ENCODE assay signal across 9 cellular contexts in genomic region chr6:43274916-43275597, GRCh38. TPM values are rescaled to one million over a fixed set of nuclear protein-coding genes. Genes with fewer than 3 reads are reported as not detected.
DNase-seq lines count a peak whose midpoint lies in the region; ATAC-seq and TF ChIP-seq lines count a peak whose summit lies in the region.
"Had no signal": no experiment of that assay in that cellular context is flagged by ENCODE, and none has a peak within 500 bp of the region (broad histone marks: within the 10 kb centered on the region; RNA-seq: fewer than 3 reads in every experiment).

No MANE protein-coding gene starts in this region.

- H3K4me3 Mint-ChIP-seq in activated CD8-positive, alpha-beta T cell treated with anti-CD3 and anti-CD28 coated beads, Interleukin-2, amount 10 ng/mL, durations not matched to agents 7 days and 5 days: peak overlapping the region; percentile 64

- ATAC-seq in activated CD8-positive, alpha-beta T cell treated with anti-CD3 and anti-CD28 coated beads, Interleukin-2, amount 10 ng/mL, durations not matched to agents 7 days and 5 days: peak; percentile 40
- no peak for ATAC-seq in foreskin keratinocyte

- DNase-seq in GM23248 (peak; percentile 33), foreskin fibroblast (no peak), spleen (no peak), NCI-H510A (lab: John Stamatoyannopoulos, UW) (no peak), NCI-H128 (lab: John Stamatoyannopoulos, UW; ENCODE audit: unreplicated experiment) (no peak), WERI-Rb-1 (no peak), foreskin keratinocyte (no peak)
- peak; percentile 33 for DNase-seq in activated CD8-positive, alpha-beta T cell treated with anti-CD3 and anti-CD28 coated beads, Interleukin-2, amount 10 ng/mL, durations not matched to agents 7 days and 5 days

- peaks cover 18% of the 10 kb centered on the region for H3K4me1 Mint-ChIP-seq in activated CD8-positive, alpha-beta T cell treated with anti-CD3 and anti-CD28 coated beads, Interleukin-2, amount 10 ng/mL, durations not matched to agents 7 days and 5 days (ENCODE audit: low read depth)

- no peak for TF ChIP-seq CTCF in foreskin fibroblast (IDR thresholded peaks at IDR 0.05; ENCODE audit: low read depth, low read length)
- no peak for TF ChIP-seq CTCF in spleen (IDR thresholded peaks at IDR 0.05 in 8 of 11, conservative IDR thresholded peaks at IDR 0.05 in 3 of 11)
- TF ChIP-seq CTCF in WERI-Rb-1 (IDR thresholded peaks at IDR 0.05; ENCODE audit: low read depth, low read length): no peak
- no peak for TF ChIP-seq CTCF in foreskin keratinocyte (conservative IDR thresholded peaks at IDR 0.05)

- in situ Hi-C loops in GM23248 (cut with MboI): no loop called here

- H3K4me2 ChIP-seq in GM23248 (ENCODE audit: unreplicated experiment): peak overlapping the region; percentile 58

- no peaks in the 10 kb centered on the region for H4K20me1 ChIP-seq in GM23248 (ENCODE audit: insufficient read depth)

- H3K36me3 Mint-ChIP-seq in activated CD8-positive, alpha-beta T cell treated with anti-CD3 and anti-CD28 coated beads, Interleukin-2, amount 10 ng/mL, durations not matched to agents 7 days and 5 days (ENCODE audit: low read depth): no peaks in the 10 kb centered on the region

- H3K79me2 ChIP-seq in GM23248 (ENCODE audit: insufficient read depth): no peaks in the 10 kb centered on the region

- H3K9me3 ChIP-seq in GM23248 (ENCODE audit: low read depth) (no peaks in the 10 kb centered on the region), spleen (no peaks in the 10 kb centered on the region), WERI-Rb-1 (ENCODE audit: severe bottlenecking) (no peaks in the 10 kb centered on the region)

- CTCF ChIA-PET in activated CD8-positive, alpha-beta T cell treated with anti-CD3 and anti-CD28 coated beads, Interleukin-2, amount 10 ng/mL, durations not matched to agents 7 days and 5 days (lab: Charles Lee): no interaction called here

- peak overlapping the region; percentile 59; the same call in 1 of the 2 replicates for H2AFZ ChIP-seq in GM23248

- POLR2A ChIA-PET in activated CD8-positive, alpha-beta T cell treated with anti-CD3 and anti-CD28 coated beads, Interleukin-2, amount 10 ng/mL, durations not matched to agents 7 days and 5 days (lab: Charles Lee): no interaction called here

- H3K27me3 Mint-ChIP-seq in activated CD8-positive, alpha-beta T cell treated with anti-CD3 and anti-CD28 coated beads, Interleukin-2, amount 10 ng/mL, durations not matched to agents 7 days and 5 days (ENCODE audit: low read depth): peaks cover 68% of the 10 kb centered on the region

- H3K4me1 ChIP-seq in GM23248 (ENCODE audit: insufficient read depth) (peaks cover 13% of the 10 kb centered on the region; the same call in 1 of the 2 replicates), spleen (peaks cover 4 to 41% (median 34%) of the 10 kb centered on the region in 6 donors), foreskin keratinocyte (no peaks in the 10 kb centered on the region)

- H3K36me3 ChIP-seq in GM23248 (ENCODE audit: low read depth) (no peaks in the 10 kb centered on the region), spleen (no peaks in the 10 kb centered on the region), WERI-Rb-1 (no peaks in the 10 kb centered on the region)

- TF ChIP-seq POLR2A in spleen (IDR thresholded peaks at IDR 0.05): no peak

- H3F3A ChIP-seq in GM23248 (ENCODE audit: insufficient read depth): no peaks in the 10 kb centered on the region

- 10 to 100% methylated on average over 1 to 63 of the region's 65 CpGs for WGBS in GM23248 (ENCODE audit: low coverage in 1 of 2, low lambda C conversion rate in 2 of 2, missing lambda C conversion rate in 2 of 2), 2 experiments
- WGBS in spleen, 5 donors: 4 to 9% (median 5%) methylated on average over 31 to 65 of the region's 65 CpGs

- H3K4me3 ChIP-seq in GM23248: peak overlapping the region; percentile 42
- H3K4me3 ChIP-seq in foreskin fibroblast (ENCODE audit: low read depth in 1 of 2, low read length in 2 of 2): peak overlapping the region; percentile 20 to 27
- H3K4me3 ChIP-seq in spleen: peak overlapping the region; percentile 22 to 72 (median 38)
- no peak overlapping the region for H3K4me3 ChIP-seq in WERI-Rb-1 (ENCODE audit: low read depth, low read length)

- no peaks in the 10 kb centered on the region for H3K9me2 ChIP-seq in GM23248 (ENCODE audit: insufficient read depth)

- no peaks in the 10 kb centered on the region for H3K9me3 Mint-ChIP-seq in activated CD8-positive, alpha-beta T cell treated with anti-CD3 and anti-CD28 coated beads, Interleukin-2, amount 10 ng/mL, durations not matched to agents 7 days and 5 days (ENCODE audit: insufficient read depth)

- H3K9ac ChIP-seq in GM23248: 0 out of 2 replicates have a peak overlapping the region, but pooled peaks have one; percentile 30

- H3K27ac ChIP-seq in GM23248 (no peak overlapping the region), spleen (no peak overlapping the region), WERI-Rb-1 (no peak overlapping the region), foreskin keratinocyte (no peak overlapping the region)

- intact Hi-C loops in spleen (cut with DNase I; ENCODE audit: low total_unique reads): no loop called here

- peaks cover 23% of the 10 kb centered on the region for H3K27me3 ChIP-seq in GM23248 (replicated peaks; ENCODE audit: insufficient read depth)
- H3K27me3 ChIP-seq in spleen (replicated peaks in 1 of 7): peaks cover 0 to 59% (median 21%) of the 10 kb centered on the region in 7 donors
- H3K27me3 ChIP-seq in WERI-Rb-1 (ENCODE audit: insufficient read depth, low read depth, severe bottlenecking): no peaks in the 10 kb centered on the region
- H3K27me3 ChIP-seq in foreskin keratinocyte: peaks cover 92% of the 10 kb centered on the region

- no peak overlapping the region for H3K27ac Mint-ChIP-seq in activated CD8-positive, alpha-beta T cell treated with anti-CD3 and anti-CD28 coated beads, Interleukin-2, amount 10 ng/mL, durations not matched to agents 7 days and 5 days

RNA-seq across cellular contexts. Expression of gene SLC22A7, which starts 23.0 kb away (rescaled TPM):
- not detected in 2 replicates for total RNA-seq in GM23248 (2014; rRNA removed; shearing (Covaris generic))
- not detected in 2 replicates for polyA plus RNA-seq in GM23248 (2016; fragmentation: Nextera tagmentation; extraction: Ambion mirVana)
- not detected for total RNA-seq in activated CD8-positive, alpha-beta T cell treated with anti-CD3 and anti-CD28 coated beads, Interleukin-2, amount 10 ng/mL, durations not matched to agents 7 days and 5 days
- total RNA-seq in spleen: not detected
- not detected for polyA plus RNA-seq in spleen
- not detected in 2 replicates for total RNA-seq in foreskin keratinocyte
- polyA plus RNA-seq in foreskin keratinocyte: not detected in 2 replicates
- total RNA-seq: glomerular endothelial cell had no signal

RNA-seq across cellular contexts. Expression of gene TTBK1, which starts 31.8 kb away (rescaled TPM):
- not detected in 2 replicates for total RNA-seq in GM23248 (2014; rRNA removed; shearing (Covaris generic))
- polyA plus RNA-seq in GM23248 (2016; fragmentation: Nextera tagmentation; extraction: Ambion mirVana): not detected in 2 replicates
- total RNA-seq in activated CD8-positive, alpha-beta T cell treated with anti-CD3 and anti-CD28 coated beads, Interleukin-2, amount 10 ng/mL, durations not matched to agents 7 days and 5 days: not detected
- under 1 TPM in 6 of 7 donors, not detected in 1; 0.07 to 0.32 (median 0.11) TPM for total RNA-seq in spleen
- under 1 TPM; 0.05 to 0.19 (median 0.07) TPM for polyA plus RNA-seq in spleen
- total RNA-seq in foreskin keratinocyte: 0.03 and 0.04 TPM in 2 replicates
- polyA plus RNA-seq in foreskin keratinocyte: 0.02 and 0.06 TPM in 2 replicates

RNA-seq across cellular contexts. Expression of gene CRIP3, which starts 33.6 kb away (rescaled TPM):
- not detected in 2 replicates for total RNA-seq in GM23248 (2014; rRNA removed; shearing (Covaris generic))
- polyA plus RNA-seq in GM23248 (2016; fragmentation: Nextera tagmentation; extraction: Ambion mirVana): 0.39 TPM in 1 of 2 replicates, not detected in the other
- total RNA-seq in activated CD8-positive, alpha-beta T cell treated with anti-CD3 and anti-CD28 coated beads, Interleukin-2, amount 10 ng/mL, durations not matched to agents 7 days and 5 days: not detected
- 10 to 100 TPM in 1 of 7 donors, 1 to 10 TPM in 6; 6.4 to 11.6 (median 7.1) TPM for total RNA-seq in spleen
- 10 to 100 TPM; 15.1 to 36.5 (median 35.8) TPM for polyA plus RNA-seq in spleen
- 0.25 TPM in 1 of 2 replicates, not detected in the other for total RNA-seq in foreskin keratinocyte
- polyA plus RNA-seq in foreskin keratinocyte: 0.25 and 0.37 TPM in 2 replicates
- total RNA-seq: glomerular endothelial cell had no signal

RNA-seq across cellular contexts. Expression of gene DNPH1, which starts 45.8 kb away (rescaled TPM):
- total RNA-seq in GM23248 (2014; rRNA removed; shearing (Covaris generic)): 61.2 and 94.8 TPM in 2 replicates
- polyA plus RNA-seq in GM23248 (2016; fragmentation: Nextera tagmentation; extraction: Ambion mirVana) (90.2 and 93.6 TPM in 2 replicates), spleen (100 to 1,000 TPM; 126 to 201 (median 153) TPM), foreskin keratinocyte (147 and 170 TPM in 2 replicates)
- 10 to 100 TPM; 42.5 to 47.2 TPM for total RNA-seq in activated CD8-positive, alpha-beta T cell treated with anti-CD3 and anti-CD28 coated beads, Interleukin-2, amount 10 ng/mL, durations not matched to agents 7 days and 5 days
- total RNA-seq in spleen (10 to 100 TPM; 33.2 to 94.8 (median 54.0) TPM), foreskin keratinocyte (82.3 and 89.4 TPM in 2 replicates)

Comparison
In these comparisons a context has a peak if more than half of its experiments do, and no peak if none do; other contexts are left out.
1. DNase-seq: peak in GM23248 (single experiment) and activated CD8-positive, alpha-beta T cell treated with anti-CD3 and anti-CD28 coated beads, Interleukin-2, amount 10 ng/mL, durations not matched to agents 7 days and 5 days (single experiment); none in foreskin fibroblast (0 of 2), spleen (single experiment), NCI-H510A (single experiment), NCI-H128 (single experiment), WERI-Rb-1 (single experiment) and foreskin keratinocyte (0 of 2).